In the genomic region with DNA sequence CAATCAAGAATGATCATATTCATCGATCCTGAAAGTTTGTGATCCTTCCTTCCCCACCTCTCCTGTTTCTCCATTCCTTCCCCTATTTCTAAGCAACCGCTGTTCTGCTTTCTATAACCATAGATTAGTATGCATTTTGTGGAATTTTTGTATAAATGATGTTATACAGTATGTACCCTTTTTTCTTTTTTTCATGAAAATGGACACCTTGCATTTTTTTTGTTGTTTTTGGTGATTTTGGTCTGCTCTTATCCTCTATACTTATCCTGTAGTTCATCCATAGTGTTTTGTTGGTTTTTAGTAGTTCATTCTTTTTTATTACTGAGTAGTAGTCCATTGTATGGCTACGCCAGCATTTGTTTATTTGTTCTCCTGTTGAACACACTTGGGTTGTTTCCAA, we compare ENCODE assay signal across 25 cellular contexts. TPM values are rescaled to one million over a fixed set of nuclear protein-coding genes. Genes with fewer than 3 reads are reported as not detected.
DNase-seq lines count a peak whose midpoint lies in the region; FAIRE-seq and TF ChIP-seq lines count a peak whose summit lies in the region.
"Had no signal": no experiment of that assay in that cellular context is flagged by ENCODE, and none has a peak within 500 bp of the region (broad histone marks: within the 10 kb centered on the region; RNA-seq: fewer than 3 reads in every experiment).

No MANE protein-coding gene starts in this region.

- peaks cover 19% of the 10 kb centered on the region for H3K36me3 Mint-ChIP-seq in astrocyte (ENCODE audit: low read depth, unreplicated experiment)
- peaks cover 6% of the 10 kb centered on the region for H3K36me3 Mint-ChIP-seq in endothelial cell (ENCODE audit: low read depth, unreplicated experiment)
- peaks cover 32% of the 10 kb centered on the region for H3K36me3 Mint-ChIP-seq in neural crest cell (ENCODE audit: low read depth)

- peaks cover 45% of the 10 kb centered on the region for H4K20me1 ChIP-seq in astrocyte (ENCODE audit: insufficient read depth, low read length)

- H3K27me3 Mint-ChIP-seq in astrocyte (ENCODE audit: low read depth, unreplicated experiment) (no peaks in the 10 kb centered on the region), endothelial cell (ENCODE audit: unreplicated experiment) (no peaks in the 10 kb centered on the region), neural crest cell (ENCODE audit: low read depth) (no peaks in the 10 kb centered on the region)
- H3K27me3 Mint-ChIP-seq: B cell; CD4-positive, alpha-beta T cell had no signal

- H2AFZ ChIP-seq in astrocyte (ENCODE audit: low read depth, low read length) = no peak overlapping the region

- no peaks in the 10 kb centered on the region for H3K9me3 Mint-ChIP-seq in astrocyte (ENCODE audit: unreplicated experiment)
- H3K9me3 Mint-ChIP-seq in endothelial cell (ENCODE audit: unreplicated experiment) = no peaks in the 10 kb centered on the region
- H3K9me3 Mint-ChIP-seq in neural crest cell = no peaks in the 10 kb centered on the region
- H3K9me3 Mint-ChIP-seq: CD4-positive, alpha-beta T cell; CD8-positive, alpha-beta T cell had no signal

- no peak for FAIRE-seq in astrocyte (lab: Jason Lieb, UNC)
- FAIRE-seq: A549, D721Med, G401.6, GM12891, GM19239 had no signal

- POLR2A ChIA-PET in HEK293 (lab: Yijun Ruan, JAX) = no interaction called here

- H3K4me2 ChIP-seq in astrocyte (ENCODE audit: low read length) = no peak overlapping the region
- H3K4me2 ChIP-seq: A549; BLaER1 treated with 17β-estradiol and CSF1 and Interleukin-3, amounts not matched to agents 10 nM and 100 nM had no signal

- H3K4me1 Mint-ChIP-seq in astrocyte (ENCODE audit: low read depth, unreplicated experiment) (no peaks in the 10 kb centered on the region), endothelial cell (ENCODE audit: unreplicated experiment) (peaks cover 3% of the 10 kb centered on the region), neural crest cell (peaks cover 8% of the 10 kb centered on the region)

- no peak overlapping the region for H3K27ac Mint-ChIP-seq in astrocyte (ENCODE audit: unreplicated experiment)
- H3K27ac Mint-ChIP-seq in endothelial cell (ENCODE audit: unreplicated experiment) = peak overlapping the region; percentile 0
- peak overlapping the region; percentile 87 for H3K27ac Mint-ChIP-seq in neural crest cell (ENCODE audit: unreplicated experiment)
- H3K27ac Mint-ChIP-seq: B cell; CD4-positive, alpha-beta T cell; CD8-positive, alpha-beta T cell had no signal

- H3K4me3 Mint-ChIP-seq in astrocyte (ENCODE audit: unreplicated experiment) = peak overlapping the region; percentile 43
- H3K4me3 Mint-ChIP-seq in endothelial cell (ENCODE audit: unreplicated experiment) = no peak overlapping the region
- H3K4me3 Mint-ChIP-seq in neural crest cell = no peak overlapping the region
- H3K4me3 Mint-ChIP-seq: B cell; CD4-positive, alpha-beta T cell; CD8-positive, alpha-beta T cell had no signal

- no peaks in the 10 kb centered on the region for H3K27me3 ChIP-seq in astrocyte (ENCODE audit: insufficient read depth, low read length)
- H3K27me3 ChIP-seq: BLaER1 treated with 17β-estradiol and CSF1 and Interleukin-3, amounts not matched to agents 10 nM and 100 nM had no signal

- H3K4me3 ChIP-seq in HEK293 (ENCODE audit: low read depth, low read length) = no peak overlapping the region
- no peak overlapping the region for H3K4me3 ChIP-seq in astrocyte (ENCODE audit: insufficient read depth, low read depth, low read length)
- H3K4me3 ChIP-seq: A549; BLaER1 treated with 17β-estradiol and CSF1 and Interleukin-3, amounts not matched to agents 10 nM and 100 nM had no signal

- no peak overlapping the region for H3K9ac ChIP-seq in astrocyte (ENCODE audit: low read length)
- H3K9ac ChIP-seq: BLaER1 treated with 17β-estradiol and CSF1 and Interleukin-3, amounts not matched to agents 10 nM and 100 nM had no signal

- H3K9me3 ChIP-seq in HEK293 (ENCODE audit: control insufficient read depth, insufficient read depth, low read depth, low read length) (no peaks in the 10 kb centered on the region), astrocyte (ENCODE audit: insufficient read depth, low read depth, low read length) (no peaks in the 10 kb centered on the region)
- H3K9me3 ChIP-seq: A549, Caco-2 had no signal

- H3K4me1 ChIP-seq in HEK293 (ENCODE audit: control insufficient read depth, insufficient read depth, low read length) = no peaks in the 10 kb centered on the region
- no peaks in the 10 kb centered on the region for H3K4me1 ChIP-seq in astrocyte (ENCODE audit: insufficient read depth, low read length)
- H3K4me1 ChIP-seq: BLaER1 treated with 17β-estradiol and CSF1 and Interleukin-3, amounts not matched to agents 10 nM and 100 nM; Caco-2 had no signal

- DNase-seq in astrocyte (ENCODE audit: low read depth) = no peak
- no peak for DNase-seq in endothelial cell (ENCODE audit: low spot score)
- DNase-seq in neural crest cell (ENCODE audit: low read depth, low spot score) = no peak
- no peak for DNase-seq in GM20000 (ENCODE audit: low spot score)
- no peak for DNase-seq in T-helper 9 cell
- DNase-seq in stimulated activated CD4-positive, alpha-beta T cell treated with anti-CD3 and anti-CD28 coated beads, Interleukin-4, amount 100 ng/mL, for 24 hours = no peak
- DNase-seq in islet precursor cell = no peak
- DNase-seq: AML-193; Caco-2; Calu3; CD4-positive, alpha-beta T cell; CD8-positive, alpha-beta T cell; DMS79 treated with DMSO at 0.1 percent for 48 hours; GF-D8 had no signal

- TF ChIP-seq CTCF in HEK293 (tag by site-specific recombination; IDR thresholded peaks at IDR 0.05) (no peak), astrocyte (IDR thresholded peaks at IDR 0.05; ENCODE audit: insufficient read depth, low read depth, low read length) (no peak), endothelial cell (IDR thresholded peaks at IDR 0.05; ENCODE audit: unreplicated experiment) (no peak), neural crest cell (conservative IDR thresholded peaks at IDR 0.05) (no peak), GM20000 (IDR thresholded peaks at IDR 0.05; ENCODE audit: extremely low read depth, missing control alignments) (no peak)

- CTCF ChIA-PET in HEK293 (lab: Yijun Ruan, JAX) = interaction anchor here (0.6 kb wide), 1 partner anchor 223 kb away, joined by 4 read pairs; no protein-coding TSS in a partner anchor

- H3K27ac ChIP-seq in HEK293 (ENCODE audit: extremely low read depth, low read depth, low read length) (no peak overlapping the region), astrocyte (ENCODE audit: low read depth, low read length) (no peak overlapping the region)
- H3K27ac ChIP-seq: 22Rv1; A549; BLaER1 treated with 17β-estradiol and CSF1 and Interleukin-3, amounts not matched to agents 10 nM and 100 nM; C4-2B had no signal

- H3K36me3 ChIP-seq in HEK293 (ENCODE audit: control insufficient read depth in 2 of 2, insufficient read depth in 1 of 2, low read length in 2 of 2) (peaks cover 9 to 29% of the 10 kb centered on the region in 2 experiments; a peak in 2 of 3 replicates), astrocyte (ENCODE audit: insufficient read depth, low read length) (no peaks in the 10 kb centered on the region)

- H3K79me2 ChIP-seq in astrocyte (ENCODE audit: insufficient read depth, low read length) = peaks cover 78% of the 10 kb centered on the region

TF ChIP-seq in HEK293, 187 proteins besides CTCF, POLR2A, EP300 and RAD21:
- TF ChIP-seq ZNF146 (tag by site-specific recombination; IDR thresholded peaks at IDR 0.05) = 0 out of 2 replicates have a peak, but pooled peaks have one; percentile 41
- TF ChIP-seq, protein P1, sequence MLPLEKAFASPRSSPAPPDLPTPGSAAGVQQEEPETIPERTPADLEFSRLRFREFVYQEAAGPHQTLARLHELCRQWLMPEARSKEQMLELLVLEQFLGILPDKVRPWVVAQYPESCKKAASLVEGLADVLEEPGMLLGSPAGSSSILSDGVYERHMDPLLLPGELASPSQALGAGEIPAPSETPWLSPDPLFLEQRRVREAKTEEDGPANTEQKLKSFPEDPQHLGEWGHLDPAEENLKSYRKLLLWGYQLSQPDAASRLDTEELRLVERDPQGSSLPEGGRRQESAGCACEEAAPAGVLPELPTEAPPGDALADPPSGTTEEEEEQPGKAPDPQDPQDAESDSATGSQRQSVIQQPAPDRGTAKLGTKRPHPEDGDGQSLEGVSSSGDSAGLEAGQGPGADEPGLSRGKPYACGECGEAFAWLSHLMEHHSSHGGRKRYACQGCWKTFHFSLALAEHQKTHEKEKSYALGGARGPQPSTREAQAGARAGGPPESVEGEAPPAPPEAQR (tag by site-specific recombination; IDR thresholded peaks at IDR 0.05) = no peak

RNA-seq across cellular contexts. Expression of a gene that starts 46.1 kb away (rescaled TPM):
- total RNA-seq in astrocyte (not detected in 2 replicates), endothelial cell (ENCODE audit: unreplicated experiment) (5.4 TPM), neural crest cell (not detected in 2 replicates)
- total RNA-seq: A172; B cell; Caco-2; Calu3; CD4-positive, alpha-beta T cell; CD8-positive, alpha-beta T cell had no signal

RNA-seq across cellular contexts. Expression of a gene that starts 51.1 kb away (rescaled TPM):
- total RNA-seq in astrocyte (33.7 and 41.7 TPM in 2 replicates), endothelial cell (ENCODE audit: unreplicated experiment) (46.3 TPM), neural crest cell (70.6 and 75.7 TPM in 2 replicates)
